8 cellular contexts compared by ENCODE assay signal in the genomic region with DNA sequence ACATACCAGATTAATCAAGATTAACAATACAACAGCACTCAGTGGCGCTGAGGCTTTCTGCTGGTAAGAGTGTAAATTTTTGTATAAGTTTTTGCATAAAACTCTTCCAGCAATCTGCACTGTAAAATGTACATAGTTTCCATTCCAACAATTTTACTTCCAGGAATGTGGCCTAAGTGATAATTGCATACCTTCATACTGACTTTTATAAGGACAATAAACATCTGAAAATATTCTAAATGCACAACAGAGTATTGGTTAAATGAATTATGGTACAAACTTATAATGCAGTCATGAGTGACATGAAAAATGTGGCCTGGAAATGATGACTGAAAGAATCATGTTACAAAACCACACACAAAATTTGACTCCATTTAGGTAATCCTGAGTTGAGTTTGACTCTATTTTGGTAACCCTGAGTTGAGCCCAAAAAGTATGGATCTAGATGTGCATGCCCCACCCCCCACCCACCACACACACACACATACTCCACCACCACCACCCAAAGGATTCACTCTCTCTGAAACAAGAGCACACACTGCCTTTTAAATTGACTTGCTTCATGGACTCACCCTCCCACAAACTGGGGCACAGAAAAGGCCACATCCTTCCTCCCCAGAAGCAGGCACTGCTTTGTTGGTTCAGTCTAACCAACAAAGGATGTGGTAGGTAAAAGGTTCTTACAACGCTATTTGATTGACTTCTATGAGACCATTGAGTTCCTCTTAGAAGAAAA.
DNase-seq lines count a peak whose midpoint lies in the region; ATAC-seq and TF ChIP-seq lines count a peak whose summit lies in the region.

No MANE protein-coding gene starts in this region.

- H3K4me1 ChIP-seq in foreskin keratinocyte, result peaks cover 24% of the 10 kb centered on the region

- peaks cover 64% of the 10 kb centered on the region for H3K36me3 Mint-ChIP-seq in activated CD4-positive, alpha-beta memory T cell treated with anti-CD3 and anti-CD28 coated beads, Interleukin-2, amount 10 ng/mL, durations not matched to agents 7 days and 5 days (ENCODE audit: low read depth)

- H3K27me3 ChIP-seq in foreskin keratinocyte, result no peaks in the 10 kb centered on the region

- peak overlapping the region; percentile 4 for H3K27ac ChIP-seq in foreskin keratinocyte

- peaks cover 13% of the 10 kb centered on the region for H3K27me3 Mint-ChIP-seq in activated CD4-positive, alpha-beta memory T cell treated with anti-CD3 and anti-CD28 coated beads, Interleukin-2, amount 10 ng/mL, durations not matched to agents 7 days and 5 days

- TF ChIP-seq CTCF in AG04449 (IDR thresholded peaks at IDR 0.05; ENCODE audit: insufficient read depth, low read length, missing control alignments) (no peak), foreskin keratinocyte (conservative IDR thresholded peaks at IDR 0.05) (no peak)

- peak overlapping the region; percentile 93 for H3K27ac Mint-ChIP-seq in activated CD4-positive, alpha-beta memory T cell treated with anti-CD3 and anti-CD28 coated beads, Interleukin-2, amount 10 ng/mL, durations not matched to agents 7 days and 5 days

- peak overlapping the region; percentile 47 for H3K4me3 Mint-ChIP-seq in activated CD4-positive, alpha-beta memory T cell treated with anti-CD3 and anti-CD28 coated beads, Interleukin-2, amount 10 ng/mL, durations not matched to agents 7 days and 5 days

- H3K9me3 Mint-ChIP-seq in activated CD4-positive, alpha-beta memory T cell treated with anti-CD3 and anti-CD28 coated beads, Interleukin-2, amount 10 ng/mL, durations not matched to agents 7 days and 5 days, result no peaks in the 10 kb centered on the region

- no peak overlapping the region for H3K4me3 ChIP-seq in AG04449 (ENCODE audit: low read depth, low read length)

- no peak for ATAC-seq in foreskin keratinocyte

- DNase-seq in AG04449 (ENCODE audit: low read depth, low spot score) (peak; percentile 98), GM19240 (ENCODE audit: insufficient read length, low spot score) (peak; percentile 38), HT1080 (ENCODE audit: low read depth) (peak; percentile 84), foreskin keratinocyte (no peak), HPDE6-E6E7 (ENCODE audit: extremely low spot score) (no peak), DMS79 (lab: John Stamatoyannopoulos, UW) (no peak)
- peak; percentile 87 for DNase-seq in activated CD4-positive, alpha-beta memory T cell treated with anti-CD3 and anti-CD28 coated beads, Interleukin-2, amount 10 ng/mL, durations not matched to agents 7 days and 5 days
- peak; percentile 64 for DNase-seq in stimulated activated naive CD4-positive, alpha-beta T cell treated with Interleukin-2 at 50 U/mL for 16 hours (lab: John Stamatoyannopoulos, UW)

- CTCF ChIA-PET in AG04449 (lab: Yijun Ruan, JAX), result interaction anchor here (1.5 kb wide), 1 partner anchor 11 kb away, joined by 4 read pairs; no protein-coding TSS in a partner anchor
- CTCF ChIA-PET in activated CD4-positive, alpha-beta memory T cell treated with anti-CD3 and anti-CD28 coated beads, Interleukin-2, amount 10 ng/mL, durations not matched to agents 7 days and 5 days (lab: Charles Lee), result interaction anchor here (0.9 kb wide), 1 partner anchor 40 kb away, joined by 3 read pairs; no protein-coding TSS in a partner anchor

- POLR2A ChIA-PET in AG04449 (lab: Yijun Ruan, JAX), result no interaction called here
- POLR2A ChIA-PET in activated CD4-positive, alpha-beta memory T cell treated with anti-CD3 and anti-CD28 coated beads, Interleukin-2, amount 10 ng/mL, durations not matched to agents 7 days and 5 days (lab: Charles Lee), result interaction anchor here (0.8 to 2.1 kb wide), 6 partner anchors 10 to 416 kb away, joined by 3 to 11 read pairs (median 4); a partner anchor contains a TSS

- H3K4me1 Mint-ChIP-seq in activated CD4-positive, alpha-beta memory T cell treated with anti-CD3 and anti-CD28 coated beads, Interleukin-2, amount 10 ng/mL, durations not matched to agents 7 days and 5 days, result peaks cover 57% of the 10 kb centered on the region

Comparison
In these comparisons a context has a peak if more than half of its experiments do, and no peak if none do; other contexts are left out.
1. DNase-seq: peak in AG04449 (single experiment), GM19240 (single experiment), HT1080 (single experiment), activated CD4-positive, alpha-beta memory T cell treated with anti-CD3 and anti-CD28 coated beads, Interleukin-2, amount 10 ng/mL, durations not matched to agents 7 days and 5 days (single experiment) and stimulated activated naive CD4-positive, alpha-beta T cell treated with Interleukin-2 at 50 U/mL for 16 hours (single experiment); none in foreskin keratinocyte (0 of 2), HPDE6-E6E7 (single experiment) and DMS79 (single experiment).